ENCODE assay signal across 24 cellular contexts in genomic region chr18:33594799-33595198, GRCh38. TPM values are rescaled to one million over a fixed set of nuclear protein-coding genes. Genes with fewer than 3 reads are reported as not detected.
"Had no signal": no experiment of that assay in that cellular context is flagged by ENCODE, and none has a peak within 500 bp of the region (broad histone marks: within the 10 kb centered on the region; RNA-seq: fewer than 3 reads in every experiment).

No MANE protein-coding gene starts in this region.

- H3K9me3 ChIP-seq: MG63, Peyer's patch, SJCRH30 had no signal

- DNase-seq: Karpas-422, KG1, MG63, NCI-H1092, NCI-H1105 treated with DMSO at 0.1 percent for 48 hours, NCI-H1417 treated with DMSO at 0.1 percent for 48 hours, NCI-H146, NCI-H1694 treated with DMSO at 0.1 percent for 48 hours, NCI-H1930, NCI-H2081, NCI-H2107, NCI-H2227 treated with DMSO at 0.1 percent for 48 hours, NCI-H446, NCI-H510A, NCI-H524 treated with DMSO at 0.1 percent for 48 hours, NCI-H774, PC-9, Peyer's patch, SHP77 treated with DMSO at 0.1 percent for 48 hours, SJCRH30 had no signal

- H2AFZ ChIP-seq: PC-9 had no signal

- H3K36me3 ChIP-seq: MG63, Peyer's patch, SJCRH30 had no signal

- H3K27ac ChIP-seq: PC-9, Peyer's patch, SJCRH30 had no signal

- H3K4me2 ChIP-seq: PC-9 had no signal

- H3K27me3 ChIP-seq: MG63, Peyer's patch, SJCRH30 had no signal

- H3K4me3 ChIP-seq: MG63, PC-9, Peyer's patch, SJCRH30 had no signal

- H3K4me1 ChIP-seq: Peyer's patch, SJCRH30 had no signal

- ATAC-seq: Right ventricle myocardium inferior, SK-N-SH treated with all-trans-retinoic acid at 6 μM for 48 hours had no signal

RNA-seq across cellular contexts. Expression of gene ASXL3, which starts 16.8 kb away (rescaled TPM):
- total RNA-seq: HT-29, PC-9, RPMI7951, SJCRH30 had no signal
